8 cellular contexts compared by ENCODE assay signal in genomic region chr20:20052074-20052970, GRCh38. TPM values are rescaled to one million over a fixed set of nuclear protein-coding genes. Genes with fewer than 3 reads are reported as not detected.
DNase-seq lines count a peak whose midpoint lies in the region; ATAC-seq and TF ChIP-seq lines count a peak whose summit lies in the region.

Gene CFAP61, plus strand, starts transcription at chr20:20052532. Its CDS starts 4,122 bp downstream, at chr20:20056654.
Gene CRNKL1, minus strand, starts transcription at chr20:20052466. Its CDS starts 124 bp downstream, at chr20:20052342.

- H3K27me3 Mint-ChIP-seq in T-helper 1 cell treated with Interleukin-12 subunit alpha and Interleukin-12 subunit beta and Interleukin-4 antibody, amounts not matched to agents 30 μg/mL and 1 μg/mL, for 36 hours (ENCODE audit: low read depth): no peaks in the 10 kb centered on the region

- intact Hi-C loops in left ventricle myocardium inferior (cut with micrococcal nuclease) (no loop called here), posterior vena cava (cut with DNase I) (no loop called here), upper lobe of right lung (cut with DNase I) (no loop called here)

- TF ChIP-seq CTCF in left ventricle myocardium inferior (IDR thresholded peaks at IDR 0.05; ENCODE audit: borderline replicate concordance) (peak; percentile 22), upper lobe of right lung (IDR thresholded peaks at IDR 0.05) (no peak)

- H3K36me3 ChIP-seq in left ventricle myocardium inferior (peaks cover 32% of the 10 kb centered on the region), upper lobe of right lung (peaks cover 31% of the 10 kb centered on the region)

- H3K4me1 Mint-ChIP-seq in T-helper 1 cell treated with Interleukin-12 subunit alpha and Interleukin-12 subunit beta and Interleukin-4 antibody, amounts not matched to agents 30 μg/mL and 1 μg/mL, for 36 hours (ENCODE audit: low read depth): peaks cover 20% of the 10 kb centered on the region

- H3K4me1 ChIP-seq in left ventricle myocardium inferior (peaks cover 28% of the 10 kb centered on the region), upper lobe of right lung (peaks cover 15% of the 10 kb centered on the region)

- H3K27ac ChIP-seq in angular gyrus (ENCODE audit: low read depth, low read length) (peak within 1 kb of the TSS; percentile 88), left ventricle myocardium inferior (replicated peaks) (peak within 1 kb of the TSS; percentile 87), upper lobe of right lung (peak within 1 kb of the TSS; percentile 89)

- peak within 1 kb of the TSS; percentile 96 for H3K4me3 Mint-ChIP-seq in T-helper 1 cell treated with Interleukin-12 subunit alpha and Interleukin-12 subunit beta and Interleukin-4 antibody, amounts not matched to agents 30 μg/mL and 1 μg/mL, for 36 hours

- H3K27me3 ChIP-seq in left ventricle myocardium inferior (ENCODE audit: low read depth): peaks cover 1% of the 10 kb centered on the region
- no peaks in the 10 kb centered on the region for H3K27me3 ChIP-seq in upper lobe of right lung

- DNase-seq in NCI-H1694 (lab: John Stamatoyannopoulos, UW) (peak; percentile 75), left ventricle myocardium inferior (peak; percentile 95), posterior vena cava (ENCODE audit: low spot score) (peak; percentile 99), upper lobe of right lung (peak; percentile 98)

- H3K9me3 ChIP-seq in left ventricle myocardium inferior (replicated peaks): no peaks in the 10 kb centered on the region
- no peaks in the 10 kb centered on the region for H3K9me3 ChIP-seq in upper lobe of right lung

- no peaks in the 10 kb centered on the region for H3K9me3 Mint-ChIP-seq in T-helper 1 cell treated with Interleukin-12 subunit alpha and Interleukin-12 subunit beta and Interleukin-4 antibody, amounts not matched to agents 30 μg/mL and 1 μg/mL, for 36 hours

- peak within 1 kb of the TSS; percentile 97 for H3K4me3 ChIP-seq in left ventricle myocardium inferior
- H3K4me3 ChIP-seq in upper lobe of right lung: peak within 1 kb of the TSS; percentile 99

- H3K27ac Mint-ChIP-seq in T-helper 1 cell treated with Interleukin-12 subunit alpha and Interleukin-12 subunit beta and Interleukin-4 antibody, amounts not matched to agents 30 μg/mL and 1 μg/mL, for 36 hours: peak within 1 kb of the TSS; percentile 95

- ATAC-seq in GM18498 (IDR thresholded peaks at IDR 0.05; ENCODE audit: unreplicated experiment): peak; percentile 97
- ATAC-seq in HG02885 (IDR thresholded peaks at IDR 0.05; ENCODE audit: poor library complexity, unreplicated experiment): peak; percentile 95
- ATAC-seq in upper lobe of right lung: peak; percentile 99

- H3K36me3 Mint-ChIP-seq in T-helper 1 cell treated with Interleukin-12 subunit alpha and Interleukin-12 subunit beta and Interleukin-4 antibody, amounts not matched to agents 30 μg/mL and 1 μg/mL, for 36 hours (ENCODE audit: low read depth): peaks cover 25% of the 10 kb centered on the region

RNA-seq across cellular contexts. Expression of gene CFAP61, which starts in this region (rescaled TPM):
- 54.8 TPM for total RNA-seq in left ventricle myocardium inferior
- 1 to 10 TPM in 1 of 2 donors, not detected in 1; 1.2 TPM for total RNA-seq in posterior vena cava
- total RNA-seq in upper lobe of right lung: not detected

RNA-seq across cellular contexts. Expression of gene CRNKL1, which starts in this region (rescaled TPM):
- total RNA-seq in left ventricle myocardium inferior (18.0 TPM), posterior vena cava (10 to 100 TPM; 14.7 to 15.7 TPM), upper lobe of right lung (20.2 TPM)

Comparison
In these comparisons a context has a peak if more than half of its experiments do, and no peak if none do; other contexts are left out.
1. Peak in every context shown above with its lines: DNase-seq, ATAC-seq, H3K4me3 ChIP-seq and H3K27ac ChIP-seq.
2. RNA of gene CFAP61 (total RNA-seq): 54.8 TPM in left ventricle myocardium inferior (single experiment); 1.2 TPM in posterior vena cava and not detected in upper lobe of right lung (single experiment); every median in the first group is over 10 times any median in the second.